Comparison of ENCODE assay signal across 13 cellular contexts in the genomic region with DNA sequence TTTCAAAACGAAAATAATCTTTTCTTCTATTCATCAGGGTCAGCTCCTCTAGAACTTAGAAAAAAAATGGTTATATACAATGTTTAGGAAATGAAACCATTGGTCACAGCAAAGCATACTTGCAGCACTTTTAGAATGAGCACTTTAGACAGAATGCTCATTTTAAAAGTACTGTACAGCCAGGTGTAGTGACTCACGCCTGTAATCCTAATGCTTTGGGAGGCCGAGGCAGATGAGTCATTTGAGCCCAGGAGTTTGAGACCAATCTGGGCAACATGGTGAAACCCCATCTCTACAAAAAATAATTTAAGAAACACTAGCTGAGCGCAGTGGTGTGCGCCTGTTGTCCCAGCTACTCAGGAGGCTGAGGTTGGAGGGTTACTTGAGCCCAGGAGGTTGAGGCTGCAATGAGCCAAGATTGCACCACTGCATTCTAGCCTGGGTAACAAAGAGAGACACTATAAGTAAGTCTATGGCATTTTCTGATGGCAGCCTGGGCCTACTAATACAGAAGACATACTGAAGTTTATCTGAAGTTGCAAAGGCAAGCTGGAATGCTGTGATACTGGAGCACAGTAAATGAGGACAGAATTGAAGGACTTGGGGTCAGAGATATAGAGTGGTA. TPM values are rescaled to one million over a fixed set of nuclear protein-coding genes. Genes with fewer than 3 reads are reported as not detected.
A peak's percentile ranks its signal among the peaks of the same experiment; 100 is the strongest.
DNase-seq lines count a peak whose midpoint lies in the region; ATAC-seq and TF ChIP-seq lines count a peak whose summit lies in the region.
"Had no signal": no experiment of that assay in that cellular context is flagged by ENCODE, and none has a peak within 500 bp of the region (broad histone marks: within the 10 kb centered on the region; RNA-seq: fewer than 3 reads in every experiment).

No MANE protein-coding gene starts in this region.

- no peaks in the 10 kb centered on the region for H3K9me3 ChIP-seq in endodermal cell (ENCODE audit: control insufficient read depth, low read length)

- H3K9ac ChIP-seq in endodermal cell (ENCODE audit: extremely low read depth, low read length, poor library complexity, severe bottlenecking) = no peak overlapping the region

- no peaks in the 10 kb centered on the region for H3K36me3 ChIP-seq in endodermal cell (ENCODE audit: control insufficient read depth, insufficient read depth, low read length)

- peak; percentile 88 for ATAC-seq in HG02840 (IDR thresholded peaks at IDR 0.05; ENCODE audit: low FRiP score, unreplicated experiment)

- H3K4me1 ChIP-seq in endodermal cell (ENCODE audit: control insufficient read depth, insufficient read depth, low read length) = peaks cover 18% of the 10 kb centered on the region

- TF ChIP-seq CTCF in endodermal cell (conservative IDR thresholded peaks at IDR 0.05) = no peak

- H3K27ac Mint-ChIP-seq in endodermal cell = no peak overlapping the region

- DNase-seq in stimulated activated CD4-positive, alpha-beta T cell treated with anti-CD3 and anti-CD28 coated beads, Interleukin-1b, Interleukin-23, amount 100 ng/mL, for 48 hours = peak; percentile 30
- no peak for DNase-seq in stimulated activated CD4-positive, alpha-beta T cell treated with anti-CD3 and anti-CD28 coated beads, Interleukin-4, amount 100 ng/mL, for 4 hours
- DNase-seq in NCI-H226 (peak; percentile 53), nucleus accumbens (lab: John Stamatoyannopoulos, UW) (no peak), endodermal cell (no peak), substantia nigra (lab: John Stamatoyannopoulos, UW) (no peak), AML-193 (lab: John Stamatoyannopoulos, UW) (no peak)
- DNase-seq: cerebellar nuclear complex, KG1, T-helper 9 cell had no signal

- H3K27ac ChIP-seq in endodermal cell (ENCODE audit: low read depth, low read length) (no peak overlapping the region), substantia nigra (ENCODE audit: low read depth, low read length, poor library complexity, severe bottlenecking) (no peak overlapping the region)

- H3K4me3 ChIP-seq in endodermal cell (ENCODE audit: low read length) = no peak overlapping the region
- H3K4me3 ChIP-seq: lung had no signal

- H3K27me3 Mint-ChIP-seq in endodermal cell (ENCODE audit: insufficient read depth) = peaks cover 27% of the 10 kb centered on the region

- peaks cover 36% of the 10 kb centered on the region for H3K4me1 Mint-ChIP-seq in endodermal cell

- no peaks in the 10 kb centered on the region for H3K36me3 Mint-ChIP-seq in endodermal cell (ENCODE audit: low read depth)

- no peak overlapping the region for H3K4me3 Mint-ChIP-seq in endodermal cell
- H3K4me3 Mint-ChIP-seq: CD14-positive monocyte had no signal

- H3K27me3 ChIP-seq in endodermal cell (ENCODE audit: control insufficient read depth, insufficient read depth, low read length, poor library complexity, severe bottlenecking) = peaks cover 14% of the 10 kb centered on the region

- 86 to 95% methylated on average over 4 of the region's 5 CpGs for WGBS in endodermal cell (ENCODE audit: insufficient coverage in 1 of 2, insufficient read length in 1 of 2), 2 experiments

- H3K9me3 Mint-ChIP-seq in endodermal cell = no peaks in the 10 kb centered on the region

RNA-seq across cellular contexts. Expression of a gene that starts 48.9 kb away (rescaled TPM):
- 10 to 100 TPM; 31.0 to 36.4 TPM for total RNA-seq in endodermal cell
- polyA plus RNA-seq in endodermal cell (2013, experiment 1 of 2) = 27.8 TPM
- polyA plus RNA-seq in endodermal cell (2013, experiment 2 of 2) = 28.0 TPM

Comparison
In these comparisons a context has a peak if more than half of its experiments do, and no peak if none do; other contexts are left out.
1. DNase-seq: peak in stimulated activated CD4-positive, alpha-beta T cell treated with anti-CD3 and anti-CD28 coated beads, Interleukin-1b, Interleukin-23, amount 100 ng/mL, for 48 hours (single experiment) and NCI-H226 (single experiment); none in stimulated activated CD4-positive, alpha-beta T cell treated with anti-CD3 and anti-CD28 coated beads, Interleukin-4, amount 100 ng/mL, for 4 hours (0 of 2), nucleus accumbens (0 of 56), endodermal cell (single experiment), substantia nigra (0 of 49) and AML-193 (0 of 2).